1 cellular context compared by ENCODE assay signal in genomic region chr2:33909945-33910344, GRCh38.
TF ChIP-seq lines count a peak whose summit lies in the region.

No MANE protein-coding gene starts in this region.

TF ChIP-seq in IMR-90, 13 proteins besides CTCF, POLR2A, EP300 and RAD21:
- TF ChIP-seq RCOR1 (IDR thresholded peaks at IDR 0.05; ENCODE audit: insufficient replicate concordance, low read length) (no peak), CEBPB (IDR thresholded peaks at IDR 0.05; ENCODE audit: low read depth, low read length) (peak; percentile 35; the same call in 1 of the 2 replicates), ELK1 (IDR thresholded peaks at IDR 0.05; ENCODE audit: borderline replicate concordance, low read depth, low read length) (no peak), MXI1 (IDR thresholded peaks at IDR 0.05; ENCODE audit: borderline replicate concordance, low read depth, low read length) (no peak), BHLHE40 (IDR thresholded peaks at IDR 0.05; ENCODE audit: low read depth, low read length) (no peak)
TF ChIP-seq in IMR-90: peak in this region for 1.
